ENCODE assay signal across 6 cellular contexts in genomic region chr19:55117063-55117635, GRCh38. TPM values are rescaled to one million over a fixed set of nuclear protein-coding genes. Genes with fewer than 3 reads are reported as not detected.
DNase-seq lines count a peak whose midpoint lies in the region; ATAC-seq lines count a peak whose summit lies in the region.

No MANE protein-coding gene starts in this region.

- intact Hi-C loops in sciatic nerve (cut with DNase I): no loop called here

- ATAC-seq in GM18519 (IDR thresholded peaks at IDR 0.05; ENCODE audit: low FRiP score, unreplicated experiment) (peak; percentile 6), HG03432 (IDR thresholded peaks at IDR 0.05; ENCODE audit: unreplicated experiment) (peak; percentile 10), sciatic nerve (no peak), HG03196 (IDR thresholded peaks at IDR 0.05; ENCODE audit: unreplicated experiment) (no peak)

- DNase-seq in ecto neural progenitor cell (ENCODE audit: low spot score): peak; percentile 59
- peak; percentile 73 for DNase-seq in sciatic nerve (ENCODE audit: low spot score)
- no peak for DNase-seq in midbrain (lab: John Stamatoyannopoulos, UW)

RNA-seq across cellular contexts. Expression of gene PPP1R12C, which starts 0.3 kb away (rescaled TPM):
- 112 TPM for total RNA-seq in sciatic nerve

RNA-seq across cellular contexts. Expression of gene TNNT1, which starts 31.9 kb away (rescaled TPM):
- 1.4 TPM for total RNA-seq in sciatic nerve

RNA-seq across cellular contexts. Expression of gene TNNI3, which starts 40.4 kb away (rescaled TPM):
- not detected for total RNA-seq in sciatic nerve

RNA-seq across cellular contexts. Expression of gene EPS8L1, which starts 41.5 kb away (rescaled TPM):
- total RNA-seq in sciatic nerve: 1.2 TPM

RNA-seq across cellular contexts. Expression of gene DNAAF3, which starts 49.3 kb away (rescaled TPM):
- 0.62 TPM for total RNA-seq in sciatic nerve

Comparison
In these comparisons a context has a peak if more than half of its experiments do, and no peak if none do; other contexts are left out.
1. ATAC-seq: peak in GM18519 (single experiment) and HG03432 (single experiment); none in sciatic nerve (single experiment) and HG03196 (single experiment).